12 cellular contexts compared by ENCODE assay signal in the genomic region with DNA sequence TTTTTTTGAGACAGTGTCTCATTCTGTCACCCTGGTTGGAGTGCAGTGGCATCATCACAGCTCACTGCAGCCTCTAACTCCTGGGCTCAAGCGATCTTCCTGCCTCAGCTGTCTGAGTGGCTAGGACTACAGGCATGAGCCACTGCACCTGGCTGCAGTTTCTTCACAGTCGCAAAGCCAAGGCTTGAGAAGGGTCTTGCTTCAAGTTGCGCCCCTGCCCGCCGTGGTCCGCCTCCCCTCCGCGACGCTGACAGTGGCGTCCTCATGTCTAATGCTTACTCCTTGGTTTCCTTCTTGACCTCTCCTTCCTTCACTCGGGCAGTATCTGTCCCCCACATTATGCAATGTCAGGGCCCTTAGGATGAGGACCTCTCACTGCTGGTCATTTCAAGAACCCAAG.
"Had no signal": no experiment of that assay in that cellular context is flagged by ENCODE, and none has a peak within 500 bp of the region (broad histone marks: within the 10 kb centered on the region; RNA-seq: fewer than 3 reads in every experiment).

No MANE protein-coding gene starts in this region.

- H3K27ac Mint-ChIP-seq: naive B cell had no signal

- H3K4me3 ChIP-seq: esophagus squamous epithelium, ovary had no signal

- H3K36me3 Mint-ChIP-seq: naive B cell had no signal

- H3K9me3 ChIP-seq: esophagus squamous epithelium, ovary had no signal

- DNase-seq: esophagus squamous epithelium; foreskin fibroblast; immature natural killer cell; left cardiac atrium; left ventricle myocardium superior; mesendoderm; naive B cell; ovary; stimulated activated CD4-positive, alpha-beta T cell treated with anti-CD3 and anti-CD28 coated beads, Interleukin-12 subunit alpha, Interleukin-12 subunit beta, amount 100 ng/mL, for 4 hours; stimulated activated naive CD4-positive, alpha-beta T cell treated with Interleukin-2 at 50 U/mL for 16 hours; trophoblast cell had no signal

- H3K27me3 Mint-ChIP-seq: naive B cell had no signal

- H3K4me3 Mint-ChIP-seq: immature natural killer cell, naive B cell had no signal

- ATAC-seq: left cardiac atrium, left ventricle myocardium superior, right cardiac atrium had no signal

- H3K4me1 Mint-ChIP-seq: naive B cell had no signal

- H3K27ac ChIP-seq: esophagus squamous epithelium, ovary had no signal

- H3K9me3 Mint-ChIP-seq: immature natural killer cell, naive B cell had no signal

- H3K27me3 ChIP-seq: esophagus squamous epithelium, ovary had no signal

- H3K36me3 ChIP-seq: esophagus squamous epithelium, ovary had no signal
